ENCODE assay signal across 7 cellular contexts in genomic region chr7:130904031-130904757, GRCh38.
DNase-seq lines count a peak whose midpoint lies in the region; ATAC-seq and TF ChIP-seq lines count a peak whose summit lies in the region.

No MANE protein-coding gene starts in this region.

- H3K27me3 ChIP-seq in stomach = no peaks in the 10 kb centered on the region

- peaks cover 52% of the 10 kb centered on the region for H3K36me3 Mint-ChIP-seq in activated T-helper 1 cell treated with anti-CD3 and anti-CD28 coated beads, Interleukin-12 subunit alpha, Interleukin-12 subunit beta, Interleukin-2, Interleukin-4 antibody, amounts not matched to agents 30 ng/mL and 10 ng/mL and 1 ng/mL, durations not matched to agents 14 hours and 24 hours and 36 hours (ENCODE audit: low read depth)

- WGBS in stomach, 5 donors = 38 to 55% (median 50%) methylated on average over 9 of the region's 9 CpGs

- ATAC-seq in left cardiac atrium = peak; percentile 24 to 54

- H3K27ac Mint-ChIP-seq in activated T-helper 1 cell treated with anti-CD3 and anti-CD28 coated beads, Interleukin-12 subunit alpha, Interleukin-12 subunit beta, Interleukin-2, Interleukin-4 antibody, amounts not matched to agents 30 ng/mL and 10 ng/mL and 1 ng/mL, durations not matched to agents 14 hours and 24 hours and 36 hours = peak overlapping the region; percentile 83

- TF ChIP-seq EP300 in stomach (IDR thresholded peaks at IDR 0.05) = no peak

- H3K4me3 ChIP-seq in stomach = no peak overlapping the region

- peak overlapping the region; percentile 30 to 85 (median 78) for H3K27ac ChIP-seq in stomach

- no peak for TF ChIP-seq POLR2A in stomach (IDR thresholded peaks at IDR 0.05)

- peaks cover 66 to 95% (median 81%) of the 10 kb centered on the region in 4 donors for H3K4me1 ChIP-seq in stomach

- no peaks in the 10 kb centered on the region for H3K9me3 Mint-ChIP-seq in activated T-helper 1 cell treated with anti-CD3 and anti-CD28 coated beads, Interleukin-12 subunit alpha, Interleukin-12 subunit beta, Interleukin-2, Interleukin-4 antibody, amounts not matched to agents 30 ng/mL and 10 ng/mL and 1 ng/mL, durations not matched to agents 14 hours and 24 hours and 36 hours

- no peak for TF ChIP-seq CTCF in stomach (IDR thresholded peaks at IDR 0.05)

- peak overlapping the region; percentile 10 for H3K4me3 Mint-ChIP-seq in activated T-helper 1 cell treated with anti-CD3 and anti-CD28 coated beads, Interleukin-12 subunit alpha, Interleukin-12 subunit beta, Interleukin-2, Interleukin-4 antibody, amounts not matched to agents 30 ng/mL and 10 ng/mL and 1 ng/mL, durations not matched to agents 14 hours and 24 hours and 36 hours

- DNase-seq in HT-29 (ENCODE audit: low spot score) = peak; percentile 93
- DNase-seq in activated T-helper 1 cell treated with anti-CD3 and anti-CD28 coated beads, Interleukin-12 subunit alpha, Interleukin-12 subunit beta, Interleukin-2, Interleukin-4 antibody, amounts not matched to agents 30 ng/mL and 10 ng/mL and 1 ng/mL, durations not matched to agents 14 hours and 24 hours and 36 hours (ENCODE audit: low spot score) = no peak
- DNase-seq in left cardiac atrium = no peak
- DNase-seq in stomach = no peak
- no peak for DNase-seq in NCI-H1694 treated with DMSO at 0.1 percent for 48 hours (lab: John Stamatoyannopoulos, UW)
- no peak for DNase-seq in NCI-H524 (lab: John Stamatoyannopoulos, UW)
- no peak for DNase-seq in effector CD8-positive, alpha-beta T cell (lab: John Stamatoyannopoulos, UW)

- H3K9me3 ChIP-seq in stomach = no peaks in the 10 kb centered on the region

- intact Hi-C loops in activated T-helper 1 cell treated with anti-CD3 and anti-CD28 coated beads, Interleukin-12 subunit alpha, Interleukin-12 subunit beta, Interleukin-2, Interleukin-4 antibody, amounts not matched to agents 30 ng/mL and 10 ng/mL and 1 ng/mL, durations not matched to agents 14 hours and 24 hours and 36 hours (cut with micrococcal nuclease) = no loop called here
- intact Hi-C loops in left cardiac atrium (cut with DNase I) = loop anchor here in 1 of 2 donors (5.0 kb wide), 1 partner anchor 38 kb away; no protein-coding TSS in a partner anchor
- intact Hi-C loops in stomach (cut with DNase I; ENCODE audit: low total_unique reads) = no loop called here

- H3K4me1 Mint-ChIP-seq in activated T-helper 1 cell treated with anti-CD3 and anti-CD28 coated beads, Interleukin-12 subunit alpha, Interleukin-12 subunit beta, Interleukin-2, Interleukin-4 antibody, amounts not matched to agents 30 ng/mL and 10 ng/mL and 1 ng/mL, durations not matched to agents 14 hours and 24 hours and 36 hours (ENCODE audit: low read depth) = peaks cover 82% of the 10 kb centered on the region

- peaks cover 0 to 31% (median 14%) of the 10 kb centered on the region in 4 donors for H3K36me3 ChIP-seq in stomach

- no peaks in the 10 kb centered on the region for H3K27me3 Mint-ChIP-seq in activated T-helper 1 cell treated with anti-CD3 and anti-CD28 coated beads, Interleukin-12 subunit alpha, Interleukin-12 subunit beta, Interleukin-2, Interleukin-4 antibody, amounts not matched to agents 30 ng/mL and 10 ng/mL and 1 ng/mL, durations not matched to agents 14 hours and 24 hours and 36 hours (ENCODE audit: insufficient read depth)
